In the genomic region with DNA sequence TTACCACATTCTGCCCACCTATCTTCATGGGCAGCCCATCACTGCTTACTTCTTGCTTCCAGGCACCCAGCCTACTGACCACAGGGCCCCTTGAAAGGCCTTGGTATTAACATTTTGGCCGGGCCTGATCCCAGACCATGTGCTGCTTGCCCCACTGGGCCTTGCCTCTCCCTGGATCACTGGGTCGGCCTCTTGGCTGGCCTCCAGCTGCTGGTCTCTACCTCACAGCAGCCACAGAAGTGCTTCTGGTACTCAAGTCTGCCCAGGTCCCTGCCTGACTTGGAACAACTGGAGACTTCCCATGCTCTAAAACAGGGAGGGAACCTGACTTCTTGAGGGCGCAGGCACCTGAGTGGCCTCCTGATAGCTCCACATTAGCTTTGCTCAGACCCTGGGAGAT, we compare ENCODE assay signal across 25 cellular contexts.
"Had no signal": no experiment of that assay in that cellular context is flagged by ENCODE, and none has a peak within 500 bp of the region (broad histone marks: within the 10 kb centered on the region; RNA-seq: fewer than 3 reads in every experiment).

No MANE protein-coding gene starts in this region.

- H3K9me3 ChIP-seq: ascending aorta, Peyer's patch had no signal

- H3K36me3 ChIP-seq: ascending aorta, cardiac muscle cell, Peyer's patch had no signal

- H3K4me3 ChIP-seq: ascending aorta, cardiac muscle cell, Peyer's patch had no signal

- ATAC-seq: activated CD8-positive, alpha-beta T cell treated with anti-CD3 and anti-CD28 coated beads, Interleukin-2, amount 10 ng/mL, durations not matched to agents 7 days and 5 days; activated naive CD4-positive, alpha-beta T cell treated with anti-CD3 and anti-CD28 coated beads, Interleukin-2, amount 50 U/mL, for 72 hours; activated naive CD8-positive, alpha-beta T cell treated with anti-CD3 and anti-CD28 coated beads, Interleukin-2, amount 50 U/mL, for 24 hours; WTC11 had no signal

- H3K27me3 ChIP-seq: ascending aorta had no signal

- H3K9ac ChIP-seq: KMS-11 had no signal

- H3K4me1 ChIP-seq: ascending aorta had no signal

- DNase-seq: activated CD4-positive, alpha-beta T cell treated with anti-CD3 and anti-CD28 coated beads for 48 hours; activated CD4-positive, alpha-beta T cell treated with anti-CD3 and anti-CD28 coated beads, Interleukin-2, amount 50 U/mL, for 4 hours; activated CD4-positive, CD25-positive, alpha-beta regulatory T cell treated with anti-CD3 and anti-CD28 coated beads, Interleukin-2, amount 50 U/mL, for 72 hours; activated CD8-positive, alpha-beta memory T cell treated with anti-CD3 and anti-CD28 coated beads, Interleukin-2, amount 50 U/mL, for 48 hours; activated CD8-positive, alpha-beta T cell treated with anti-CD3 and anti-CD28 coated beads, Interleukin-2, amount 10 ng/mL, durations not matched to agents 7 days and 5 days; activated naive CD8-positive, alpha-beta T cell treated with anti-CD3 and anti-CD28 coated beads, Interleukin-2, amount 50 U/mL, for 24 hours; activated T-cell treated with anti-CD3 and anti-CD28 coated beads, Interleukin-2, amount 50 U/mL, for 1 hour; amniotic stem cell; NCI-H1092 treated with DMSO at 0.1 percent for 48 hours; NCI-H1417 treated with DMSO at 0.1 percent for 48 hours; NCI-H1694; NCI-H2029; NCI-H2107; NCI-H2171 treated with DMSO at 0.1 percent for 48 hours; NCI-H226; NCI-H526 treated with DMSO at 0.1 percent for 48 hours; NCI-H82; Peyer's patch; SHP77 had no signal

- H3K4me2 ChIP-seq: KMS-11 had no signal

- H3K27ac ChIP-seq: ascending aorta, cardiac muscle cell, KMS-11, Peyer's patch, RWPE1 had no signal
